2 cellular contexts compared by ENCODE assay signal in the genomic region with DNA sequence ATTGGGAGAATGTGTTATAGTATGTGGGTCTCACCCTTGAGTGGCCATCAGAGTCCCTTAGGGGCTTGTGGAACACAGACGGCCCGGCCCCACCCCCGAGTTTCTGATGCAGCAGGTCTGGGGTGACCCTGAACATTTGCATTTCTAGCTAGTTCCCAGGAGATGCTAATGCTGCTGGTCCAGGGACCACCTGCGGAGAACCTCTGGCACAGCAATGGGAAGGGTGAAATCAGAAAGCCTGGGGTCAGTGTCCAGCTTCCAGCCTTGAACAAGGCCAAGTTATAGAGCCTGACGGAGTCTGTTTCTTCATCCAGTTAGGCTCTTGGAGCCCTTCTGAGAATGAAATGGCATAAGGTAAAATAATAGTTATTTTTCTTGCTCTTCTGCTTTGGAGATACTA.
TF ChIP-seq lines count a peak whose summit lies in the region.

No MANE protein-coding gene starts in this region.

TF ChIP-seq in IMR-90, 13 proteins besides CTCF, POLR2A, EP300 and RAD21 (continued from another document):
- TF ChIP-seq, protein P1, sequence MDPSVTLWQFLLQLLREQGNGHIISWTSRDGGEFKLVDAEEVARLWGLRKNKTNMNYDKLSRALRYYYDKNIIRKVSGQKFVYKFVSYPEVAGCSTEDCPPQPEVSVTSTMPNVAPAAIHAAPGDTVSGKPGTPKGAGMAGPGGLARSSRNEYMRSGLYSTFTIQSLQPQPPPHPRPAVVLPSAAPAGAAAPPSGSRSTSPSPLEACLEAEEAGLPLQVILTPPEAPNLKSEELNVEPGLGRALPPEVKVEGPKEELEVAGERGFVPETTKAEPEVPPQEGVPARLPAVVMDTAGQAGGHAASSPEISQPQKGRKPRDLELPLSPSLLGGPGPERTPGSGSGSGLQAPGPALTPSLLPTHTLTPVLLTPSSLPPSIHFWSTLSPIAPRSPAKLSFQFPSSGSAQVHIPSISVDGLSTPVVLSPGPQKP (IDR thresholded peaks at IDR 0.05; ENCODE audit: borderline replicate concordance, low read depth, low read length) = no peak
- TF ChIP-seq FOS (IDR thresholded peaks at IDR 0.05; ENCODE audit: low read depth, low read length) (no peak), CEBPB (IDR thresholded peaks at IDR 0.05; ENCODE audit: low read depth, low read length) (no peak)
- TF ChIP-seq, protein P2, sequence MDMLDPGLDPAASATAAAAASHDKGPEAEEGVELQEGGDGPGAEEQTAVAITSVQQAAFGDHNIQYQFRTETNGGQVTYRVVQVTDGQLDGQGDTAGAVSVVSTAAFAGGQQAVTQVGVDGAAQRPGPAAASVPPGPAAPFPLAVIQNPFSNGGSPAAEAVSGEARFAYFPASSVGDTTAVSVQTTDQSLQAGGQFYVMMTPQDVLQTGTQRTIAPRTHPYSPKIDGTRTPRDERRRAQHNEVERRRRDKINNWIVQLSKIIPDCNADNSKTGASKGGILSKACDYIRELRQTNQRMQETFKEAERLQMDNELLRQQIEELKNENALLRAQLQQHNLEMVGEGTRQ (IDR thresholded peaks at IDR 0.05; ENCODE audit: low read depth, low read length) = no peak

TF ChIP-seq in WTC11, 78 proteins besides CTCF, POLR2A, EP300 and RAD21 (continued from another document):
- TF ChIP-seq, protein P3, sequence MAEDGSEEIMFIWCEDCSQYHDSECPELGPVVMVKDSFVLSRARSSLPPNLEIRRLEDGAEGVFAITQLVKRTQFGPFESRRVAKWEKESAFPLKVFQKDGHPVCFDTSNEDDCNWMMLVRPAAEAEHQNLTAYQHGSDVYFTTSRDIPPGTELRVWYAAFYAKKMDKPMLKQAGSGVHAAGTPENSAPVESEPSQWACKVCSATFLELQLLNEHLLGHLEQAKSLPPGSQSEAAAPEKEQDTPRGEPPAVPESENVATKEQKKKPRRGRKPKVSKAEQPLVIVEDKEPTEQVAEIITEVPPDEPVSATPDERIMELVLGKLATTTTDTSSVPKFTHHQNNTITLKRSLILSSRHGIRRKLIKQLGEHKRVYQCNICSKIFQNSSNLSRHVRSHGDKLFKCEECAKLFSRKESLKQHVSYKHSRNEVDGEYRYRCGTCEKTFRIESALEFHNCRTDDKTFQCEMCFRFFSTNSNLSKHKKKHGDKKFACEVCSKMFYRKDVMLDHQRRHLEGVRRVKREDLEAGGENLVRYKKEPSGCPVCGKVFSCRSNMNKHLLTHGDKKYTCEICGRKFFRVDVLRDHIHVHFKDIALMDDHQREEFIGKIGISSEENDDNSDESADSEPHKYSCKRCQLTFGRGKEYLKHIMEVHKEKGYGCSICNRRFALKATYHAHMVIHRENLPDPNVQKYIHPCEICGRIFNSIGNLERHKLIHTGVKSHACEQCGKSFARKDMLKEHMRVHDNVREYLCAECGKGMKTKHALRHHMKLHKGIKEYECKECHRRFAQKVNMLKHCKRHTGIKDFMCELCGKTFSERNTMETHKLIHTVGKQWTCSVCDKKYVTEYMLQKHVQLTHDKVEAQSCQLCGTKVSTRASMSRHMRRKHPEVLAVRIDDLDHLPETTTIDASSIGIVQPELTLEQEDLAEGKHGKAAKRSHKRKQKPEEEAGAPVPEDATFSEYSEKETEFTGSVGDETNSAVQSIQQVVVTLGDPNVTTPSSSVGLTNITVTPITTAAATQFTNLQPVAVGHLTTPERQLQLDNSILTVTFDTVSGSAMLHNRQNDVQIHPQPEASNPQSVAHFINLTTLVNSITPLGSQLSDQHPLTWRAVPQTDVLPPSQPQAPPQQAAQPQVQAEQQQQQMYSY (CRISPR knock-in tag; IDR thresholded peaks at IDR 0.05) = no peak
- TF ChIP-seq ETV6 (CRISPR knock-in tag; IDR thresholded peaks at IDR 0.05) (no peak), TP53 (CRISPR knock-in tag; IDR thresholded peaks at IDR 0.05) (no peak), ZNF512 (CRISPR knock-in tag; IDR thresholded peaks at IDR 0.05; ENCODE audit: borderline replicate concordance) (no peak), JUN (CRISPR knock-in tag; IDR thresholded peaks at IDR 0.05) (no peak), E2F5 (CRISPR knock-in tag; IDR thresholded peaks at IDR 0.05) (no peak), RELA (CRISPR knock-in tag; IDR thresholded peaks at IDR 0.05; ENCODE audit: borderline replicate concordance) (no peak), ZNF396 (CRISPR knock-in tag; IDR thresholded peaks at IDR 0.05; ENCODE audit: borderline replicate concordance) (no peak), NFATC4 (CRISPR knock-in tag; IDR thresholded peaks at IDR 0.05) (no peak), ERG (CRISPR knock-in tag; IDR thresholded peaks at IDR 0.05) (no peak)
- TF ChIP-seq, protein P4, sequence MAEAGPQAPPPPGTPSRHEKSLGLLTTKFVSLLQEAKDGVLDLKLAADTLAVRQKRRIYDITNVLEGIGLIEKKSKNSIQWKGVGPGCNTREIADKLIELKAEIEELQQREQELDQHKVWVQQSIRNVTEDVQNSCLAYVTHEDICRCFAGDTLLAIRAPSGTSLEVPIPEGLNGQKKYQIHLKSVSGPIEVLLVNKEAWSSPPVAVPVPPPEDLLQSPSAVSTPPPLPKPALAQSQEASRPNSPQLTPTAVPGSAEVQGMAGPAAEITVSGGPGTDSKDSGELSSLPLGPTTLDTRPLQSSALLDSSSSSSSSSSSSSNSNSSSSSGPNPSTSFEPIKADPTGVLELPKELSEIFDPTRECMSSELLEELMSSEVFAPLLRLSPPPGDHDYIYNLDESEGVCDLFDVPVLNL (CRISPR knock-in tag; IDR thresholded peaks at IDR 0.05; ENCODE audit: borderline replicate concordance, low read depth) = no peak
TF ChIP-seq in WTC11: peak in this region for 0.
